ENCODE assay signal across 21 cellular contexts in the genomic region with DNA sequence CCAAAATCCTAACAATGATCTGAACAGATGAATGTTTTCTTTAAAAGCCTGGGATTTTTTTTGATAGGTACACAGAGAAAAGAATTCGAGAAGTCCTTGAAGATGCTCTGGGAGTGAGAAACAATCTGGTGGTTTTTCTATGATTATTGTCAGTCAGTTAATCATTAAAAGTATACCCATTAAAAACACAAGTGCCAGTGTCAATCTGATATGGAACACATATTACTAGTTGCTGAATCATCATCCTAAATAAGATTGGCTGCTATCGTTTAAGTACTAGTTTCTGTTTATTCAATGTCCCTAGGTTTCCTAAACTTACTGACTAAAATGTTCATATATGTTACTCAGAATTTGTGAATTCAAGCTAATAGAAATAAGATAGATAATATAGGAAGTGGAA. TPM values are rescaled to one million over a fixed set of nuclear protein-coding genes. Genes with fewer than 3 reads are reported as not detected.
A peak's percentile ranks its signal among the peaks of the same experiment; 100 is the strongest.
DNase-seq lines count a peak whose midpoint lies in the region; FAIRE-seq and TF ChIP-seq lines count a peak whose summit lies in the region.
"Had no signal": no experiment of that assay in that cellular context is flagged by ENCODE, and none has a peak within 500 bp of the region (broad histone marks: within the 10 kb centered on the region; RNA-seq: fewer than 3 reads in every experiment).

No MANE protein-coding gene starts in this region.

- DNase-seq in left ventricle myocardium inferior (no peak), cardiac septum (ENCODE audit: low spot score) (no peak), LoVo (ENCODE audit: low spot score) (peak; percentile 47), small intestine (peak; percentile 40), NAMALWA (ENCODE audit: low spot score) (no peak), GF-D8 (lab: John Stamatoyannopoulos, UW) (no peak)
- DNase-seq in stimulated activated CD4-positive, alpha-beta T cell treated with anti-CD3 and anti-CD28 coated beads, Interleukin-12 subunit alpha, Interleukin-12 subunit beta, amount 100 ng/mL, for 4 hours: no peak
- DNase-seq: COR-L47, NCI-H1694, NCI-H2081 treated with DMSO at 0.1 percent for 48 hours, NCI-H2171 treated with DMSO at 0.1 percent for 48 hours, NCI-H524 treated with DMSO at 0.1 percent for 48 hours, NCI-H82, Peyer's patch, SJCRH30 had no signal

- FAIRE-seq in islet of Langerhans (lab: Jason Lieb, UNC): peak; percentile 27
- no peak for FAIRE-seq in small intestine (lab: Jason Lieb, UNC)
- FAIRE-seq: GM19239 had no signal

- no peaks in the 10 kb centered on the region for H3K9me3 ChIP-seq in left ventricle myocardium inferior (replicated peaks)
- no peaks in the 10 kb centered on the region for H3K9me3 ChIP-seq in small intestine (ENCODE audit: control insufficient read depth, low read depth)
- H3K9me3 ChIP-seq: BE2C, Peyer's patch, SJCRH30 had no signal

- H3K36me3 ChIP-seq in left ventricle myocardium inferior: no peaks in the 10 kb centered on the region
- H3K36me3 ChIP-seq in small intestine (ENCODE audit: control insufficient read depth in 2 of 2, insufficient read depth in 2 of 2, low read length in 2 of 2): no peaks in the 10 kb centered on the region
- H3K36me3 ChIP-seq: BE2C, Peyer's patch, SJCRH30 had no signal

- H3K4me1 ChIP-seq in left ventricle myocardium inferior (no peaks in the 10 kb centered on the region), small intestine (ENCODE audit: control insufficient read depth in 2 of 2, insufficient read depth in 1 of 2, low read depth in 1 of 2, low read length in 1 of 2) (peaks cover 2 to 8% of the 10 kb centered on the region in 2 donors)
- H3K4me1 ChIP-seq: SJCRH30 had no signal

- H3K4me3 ChIP-seq in left ventricle myocardium inferior (no peak overlapping the region), small intestine (ENCODE audit: low read depth in 1 of 2, low read length in 2 of 2) (no peak overlapping the region)
- H3K4me3 ChIP-seq: Peyer's patch, SJCRH30 had no signal

- peak overlapping the region; percentile 31 for H3K27ac ChIP-seq in left ventricle myocardium inferior (replicated peaks)
- no peak overlapping the region for H3K27ac ChIP-seq in small intestine (ENCODE audit: low read depth in 1 of 2, low read length in 1 of 2)
- H3K27ac ChIP-seq: Peyer's patch, SJCRH30 had no signal

- no peaks in the 10 kb centered on the region for H3K27me3 ChIP-seq in left ventricle myocardium inferior (ENCODE audit: low read depth)
- H3K27me3 ChIP-seq in small intestine (ENCODE audit: control insufficient read depth in 2 of 2, insufficient read depth in 2 of 2, low read length in 2 of 2): no peaks in the 10 kb centered on the region
- H3K27me3 ChIP-seq: BE2C, Peyer's patch, SJCRH30 had no signal

- 26 to 59% (median 34%) methylated on average over 2 of the region's 2 CpGs for WGBS in small intestine, 3 donors

- TF ChIP-seq CTCF in left ventricle myocardium inferior (IDR thresholded peaks at IDR 0.05; ENCODE audit: borderline replicate concordance): no peak

- intact Hi-C loops in left ventricle myocardium inferior (cut with micrococcal nuclease): no loop called here
- intact Hi-C loops in cardiac septum (cut with DNase I): no loop called here

RNA-seq across cellular contexts. Expression of a gene that starts 16.1 kb away (rescaled TPM):
- total RNA-seq in left ventricle myocardium inferior: 1.9 TPM
- total RNA-seq in cardiac septum: 0.51 TPM
- polyA plus RNA-seq in small intestine: 1 to 10 TPM; 1.1 to 3.1 (median 1.4) TPM
- total RNA-seq: A172, Daoy, H4 had no signal

RNA-seq across cellular contexts. Expression of a gene that starts 47.2 kb away (rescaled TPM):
- total RNA-seq in left ventricle myocardium inferior: 25.3 TPM
- 24.9 TPM for total RNA-seq in cardiac septum
- polyA plus RNA-seq in small intestine: 10 to 100 TPM; 10.5 to 12.7 (median 11.9) TPM

Comparison
In these comparisons a context has a peak if more than half of its experiments do, and no peak if none do; other contexts are left out.
1. DNase-seq: peak in LoVo (single experiment) and small intestine (single experiment); none in left ventricle myocardium inferior (single experiment), cardiac septum (single experiment), NAMALWA (single experiment), GF-D8 (single experiment) and stimulated activated CD4-positive, alpha-beta T cell treated with anti-CD3 and anti-CD28 coated beads, Interleukin-12 subunit alpha, Interleukin-12 subunit beta, amount 100 ng/mL, for 4 hours (single experiment).